ENCODE assay signal across 15 cellular contexts in genomic region chr15:25939122-25939521, GRCh38.
DNase-seq lines count a peak whose midpoint lies in the region; ATAC-seq and TF ChIP-seq lines count a peak whose summit lies in the region.
"Had no signal": no experiment of that assay in that cellular context is flagged by ENCODE, and none has a peak within 500 bp of the region (broad histone marks: within the 10 kb centered on the region; RNA-seq: fewer than 3 reads in every experiment).

No MANE protein-coding gene starts in this region.

- DNase-seq in fibroblast of gingiva (ENCODE audit: low read depth) (peak; percentile 5), NCI-H2227 treated with DMSO at 0.1 percent for 48 hours (lab: John Stamatoyannopoulos, UW) (no peak), body of pancreas (no peak), left colon (no peak), adrenal gland (no peak)
- DNase-seq: activated CD4-positive, alpha-beta T cell treated with anti-CD3 and anti-CD28 coated beads, Interleukin-2, amount 50 U/mL, for 48 hours; activated naive CD8-positive, alpha-beta T cell treated with anti-CD3 and anti-CD28 coated beads, Interleukin-2, amount 50 U/mL, for 24 hours; CD4-positive, CD25-positive, alpha-beta regulatory T cell; effector CD8-positive, alpha-beta T cell; midbrain; NCI-H526 had no signal

- no peaks in the 10 kb centered on the region for H3K27me3 ChIP-seq in body of pancreas
- H3K27me3 ChIP-seq in adrenal gland: no peaks in the 10 kb centered on the region

- no peak overlapping the region for H3K4me3 ChIP-seq in body of pancreas
- no peak overlapping the region for H3K4me3 ChIP-seq in adrenal gland

- H3K36me3 ChIP-seq in body of pancreas (replicated peaks in 1 of 2; ENCODE audit: insufficient read depth in 1 of 2, low read depth in 2 of 2): no peaks in the 10 kb centered on the region
- no peaks in the 10 kb centered on the region for H3K36me3 ChIP-seq in adrenal gland (replicated peaks in 1 of 2)

- H3K4me1 ChIP-seq in body of pancreas (no peaks in the 10 kb centered on the region), adrenal gland (replicated peaks in 1 of 2) (no peaks in the 10 kb centered on the region)

- ATAC-seq in GM18517 (IDR thresholded peaks at IDR 0.05; ENCODE audit: unreplicated experiment): peak; percentile 93
- ATAC-seq in GM21528 (IDR thresholded peaks at IDR 0.05; ENCODE audit: low FRiP score, unreplicated experiment): peak; percentile 78
- peak; percentile 89 for ATAC-seq in HG03108 (IDR thresholded peaks at IDR 0.05; ENCODE audit: unreplicated experiment)
- ATAC-seq in body of pancreas: no peak
- no peak for ATAC-seq in left colon
- ATAC-seq: activated naive CD8-positive, alpha-beta T cell treated with anti-CD3 and anti-CD28 coated beads, Interleukin-2, amount 50 U/mL, for 24 hours; SK-N-SH treated with all-trans-retinoic acid at 6 μM for 48 hours had no signal

- H3K9me3 ChIP-seq in body of pancreas: no peaks in the 10 kb centered on the region
- H3K9me3 ChIP-seq in adrenal gland (replicated peaks in 1 of 3): no peaks in the 10 kb centered on the region

- TF ChIP-seq CTCF in body of pancreas (IDR thresholded peaks at IDR 0.05): no peak
- no peak for TF ChIP-seq CTCF in adrenal gland (IDR thresholded peaks at IDR 0.05)

- 66 to 96% methylated on average over 3 to 4 of the region's 4 CpGs for WGBS in body of pancreas, 2 donors
- 71 to 83% (median 77%) methylated on average over 3 to 4 of the region's 4 CpGs for WGBS in adrenal gland, 4 donors

- TF ChIP-seq POLR2A in body of pancreas (IDR thresholded peaks at IDR 0.05) (no peak), adrenal gland (IDR thresholded peaks at IDR 0.05) (no peak)

- H3K27ac ChIP-seq in body of pancreas (no peak overlapping the region), adrenal gland (no peak overlapping the region)

- intact Hi-C loops in body of pancreas (cut with DNase I) (no loop called here), left colon (cut with DNase I, micrococcal nuclease) (loop anchor here in 1 of 2 donors (10.0 kb wide), 2 partner anchors 204 to 424 kb away; no protein-coding TSS in a partner anchor), adrenal gland (cut with DNase I) (loop anchor here in 1 of 2 donors (10.0 kb wide), 1 partner anchor 174 kb away; no protein-coding TSS in a partner anchor)

Comparison
In these comparisons a context has a peak if more than half of its experiments do, and no peak if none do; other contexts are left out.
1. ATAC-seq: peak in GM18517 (single experiment), GM21528 (single experiment) and HG03108 (single experiment); none in body of pancreas (single experiment) and left colon (single experiment).